1 cellular context compared by ENCODE assay signal in the genomic region with DNA sequence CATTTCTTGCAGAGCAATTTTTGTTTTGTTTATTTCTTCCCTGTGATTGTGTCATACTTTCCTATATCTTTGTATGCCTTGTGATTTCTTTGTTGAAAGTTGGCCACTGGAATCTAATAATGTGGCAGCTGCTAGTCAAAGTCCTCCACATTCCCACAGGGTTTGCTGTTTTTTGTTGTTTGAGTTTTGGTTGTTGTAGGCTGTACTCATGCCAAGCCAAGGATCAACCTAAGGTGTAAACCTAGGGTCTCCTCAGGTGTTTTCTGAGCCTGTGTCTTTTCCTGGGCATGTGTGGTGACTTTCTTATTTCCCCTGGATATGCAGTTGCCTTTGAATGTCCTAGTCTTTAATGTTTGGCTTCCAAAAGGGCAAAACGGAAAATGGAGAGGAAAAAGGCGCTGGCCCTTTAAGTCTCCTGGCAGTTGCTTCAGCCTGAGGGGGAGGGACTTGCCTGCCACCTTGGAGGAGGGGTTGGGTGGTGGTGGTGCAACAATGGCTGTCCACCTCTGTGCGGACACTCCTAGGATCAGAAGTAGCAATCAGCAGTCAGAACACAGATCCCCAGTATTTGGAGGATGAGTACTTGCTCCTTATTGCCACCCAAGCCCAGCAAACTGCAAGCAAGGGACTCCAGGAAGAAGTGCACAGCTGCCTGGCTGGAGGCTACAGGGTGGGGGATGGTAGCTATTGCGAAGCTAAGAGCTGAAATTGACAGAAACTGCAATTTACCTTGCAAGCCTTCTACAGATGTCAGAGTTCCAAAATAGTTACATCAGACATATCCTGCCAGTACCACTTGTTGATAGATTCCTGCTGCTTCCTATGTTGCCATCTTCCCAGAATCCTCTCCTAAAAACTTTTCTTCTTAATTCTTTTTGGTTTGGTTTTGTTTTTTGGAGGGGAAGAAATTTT.
TF ChIP-seq lines count a peak whose summit lies in the region.

No MANE protein-coding gene starts in this region.

TF ChIP-seq in WTC11, 78 proteins besides CTCF, POLR2A, EP300 and RAD21 (continued from another document and continues in another):
- TF ChIP-seq, protein P1, sequence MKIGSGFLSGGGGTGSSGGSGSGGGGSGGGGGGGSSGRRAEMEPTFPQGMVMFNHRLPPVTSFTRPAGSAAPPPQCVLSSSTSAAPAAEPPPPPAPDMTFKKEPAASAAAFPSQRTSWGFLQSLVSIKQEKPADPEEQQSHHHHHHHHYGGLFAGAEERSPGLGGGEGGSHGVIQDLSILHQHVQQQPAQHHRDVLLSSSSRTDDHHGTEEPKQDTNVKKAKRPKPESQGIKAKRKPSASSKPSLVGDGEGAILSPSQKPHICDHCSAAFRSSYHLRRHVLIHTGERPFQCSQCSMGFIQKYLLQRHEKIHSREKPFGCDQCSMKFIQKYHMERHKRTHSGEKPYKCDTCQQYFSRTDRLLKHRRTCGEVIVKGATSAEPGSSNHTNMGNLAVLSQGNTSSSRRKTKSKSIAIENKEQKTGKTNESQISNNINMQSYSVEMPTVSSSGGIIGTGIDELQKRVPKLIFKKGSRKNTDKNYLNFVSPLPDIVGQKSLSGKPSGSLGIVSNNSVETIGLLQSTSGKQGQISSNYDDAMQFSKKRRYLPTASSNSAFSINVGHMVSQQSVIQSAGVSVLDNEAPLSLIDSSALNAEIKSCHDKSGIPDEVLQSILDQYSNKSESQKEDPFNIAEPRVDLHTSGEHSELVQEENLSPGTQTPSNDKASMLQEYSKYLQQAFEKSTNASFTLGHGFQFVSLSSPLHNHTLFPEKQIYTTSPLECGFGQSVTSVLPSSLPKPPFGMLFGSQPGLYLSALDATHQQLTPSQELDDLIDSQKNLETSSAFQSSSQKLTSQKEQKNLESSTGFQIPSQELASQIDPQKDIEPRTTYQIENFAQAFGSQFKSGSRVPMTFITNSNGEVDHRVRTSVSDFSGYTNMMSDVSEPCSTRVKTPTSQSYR (CRISPR knock-in tag; IDR thresholded peaks at IDR 0.05): peak; percentile 80
- TF ChIP-seq, protein P2, sequence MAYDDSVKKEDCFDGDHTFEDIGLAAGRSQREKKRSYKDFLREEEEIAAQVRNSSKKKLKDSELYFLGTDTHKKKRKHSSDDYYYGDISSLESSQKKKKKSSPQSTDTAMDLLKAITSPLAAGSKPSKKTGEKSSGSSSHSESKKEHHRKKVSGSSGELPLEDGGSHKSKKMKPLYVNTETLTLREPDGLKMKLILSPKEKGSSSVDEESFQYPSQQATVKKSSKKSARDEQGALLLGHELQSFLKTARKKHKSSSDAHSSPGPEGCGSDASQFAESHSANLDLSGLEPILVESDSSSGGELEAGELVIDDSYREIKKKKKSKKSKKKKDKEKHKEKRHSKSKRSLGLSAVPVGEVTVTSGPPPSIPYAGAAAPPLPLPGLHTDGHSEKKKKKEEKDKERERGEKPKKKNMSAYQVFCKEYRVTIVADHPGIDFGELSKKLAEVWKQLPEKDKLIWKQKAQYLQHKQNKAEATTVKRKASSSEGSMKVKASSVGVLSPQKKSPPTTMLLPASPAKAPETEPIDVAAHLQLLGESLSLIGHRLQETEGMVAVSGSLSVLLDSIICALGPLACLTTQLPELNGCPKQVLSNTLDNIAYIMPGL (CRISPR knock-in tag; IDR thresholded peaks at IDR 0.05): 0 out of 2 replicates have a peak, but pooled peaks have one; percentile 20
- TF ChIP-seq ETV6 (CRISPR knock-in tag; IDR thresholded peaks at IDR 0.05) (peak; percentile 57; the same call in 1 of the 2 replicates), ZNF396 (CRISPR knock-in tag; IDR thresholded peaks at IDR 0.05; ENCODE audit: borderline replicate concordance) (no peak), CREM (CRISPR knock-in tag; IDR thresholded peaks at IDR 0.05) (no peak), RORB (CRISPR knock-in tag; IDR thresholded peaks at IDR 0.05) (no peak), ZNF416 (CRISPR knock-in tag; IDR thresholded peaks at IDR 0.05) (no peak), FOXJ3 (CRISPR knock-in tag; IDR thresholded peaks at IDR 0.05; ENCODE audit: borderline replicate concordance) (no peak), EMX1 (CRISPR knock-in tag; IDR thresholded peaks at IDR 0.05) (no peak), ATF1 (CRISPR knock-in tag; IDR thresholded peaks at IDR 0.05) (no peak), CREB1 (CRISPR knock-in tag; IDR thresholded peaks at IDR 0.05) (no peak), IRF2 (CRISPR knock-in tag; IDR thresholded peaks at IDR 0.05; ENCODE audit: borderline replicate concordance, low read depth) (no peak), RELA (CRISPR knock-in tag; IDR thresholded peaks at IDR 0.05; ENCODE audit: borderline replicate concordance) (no peak), ZNF317 (CRISPR knock-in tag; IDR thresholded peaks at IDR 0.05; ENCODE audit: borderline replicate concordance, low read depth) (no peak)
- TF ChIP-seq, protein P3, sequence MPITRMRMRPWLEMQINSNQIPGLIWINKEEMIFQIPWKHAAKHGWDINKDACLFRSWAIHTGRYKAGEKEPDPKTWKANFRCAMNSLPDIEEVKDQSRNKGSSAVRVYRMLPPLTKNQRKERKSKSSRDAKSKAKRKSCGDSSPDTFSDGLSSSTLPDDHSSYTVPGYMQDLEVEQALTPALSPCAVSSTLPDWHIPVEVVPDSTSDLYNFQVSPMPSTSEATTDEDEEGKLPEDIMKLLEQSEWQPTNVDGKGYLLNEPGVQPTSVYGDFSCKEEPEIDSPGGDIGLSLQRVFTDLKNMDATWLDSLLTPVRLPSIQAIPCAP (CRISPR knock-in tag; IDR thresholded peaks at IDR 0.05): no peak
- TF ChIP-seq, protein P4, sequence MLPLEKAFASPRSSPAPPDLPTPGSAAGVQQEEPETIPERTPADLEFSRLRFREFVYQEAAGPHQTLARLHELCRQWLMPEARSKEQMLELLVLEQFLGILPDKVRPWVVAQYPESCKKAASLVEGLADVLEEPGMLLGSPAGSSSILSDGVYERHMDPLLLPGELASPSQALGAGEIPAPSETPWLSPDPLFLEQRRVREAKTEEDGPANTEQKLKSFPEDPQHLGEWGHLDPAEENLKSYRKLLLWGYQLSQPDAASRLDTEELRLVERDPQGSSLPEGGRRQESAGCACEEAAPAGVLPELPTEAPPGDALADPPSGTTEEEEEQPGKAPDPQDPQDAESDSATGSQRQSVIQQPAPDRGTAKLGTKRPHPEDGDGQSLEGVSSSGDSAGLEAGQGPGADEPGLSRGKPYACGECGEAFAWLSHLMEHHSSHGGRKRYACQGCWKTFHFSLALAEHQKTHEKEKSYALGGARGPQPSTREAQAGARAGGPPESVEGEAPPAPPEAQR (CRISPR knock-in tag; IDR thresholded peaks at IDR 0.05): no peak
- TF ChIP-seq, protein P5, sequence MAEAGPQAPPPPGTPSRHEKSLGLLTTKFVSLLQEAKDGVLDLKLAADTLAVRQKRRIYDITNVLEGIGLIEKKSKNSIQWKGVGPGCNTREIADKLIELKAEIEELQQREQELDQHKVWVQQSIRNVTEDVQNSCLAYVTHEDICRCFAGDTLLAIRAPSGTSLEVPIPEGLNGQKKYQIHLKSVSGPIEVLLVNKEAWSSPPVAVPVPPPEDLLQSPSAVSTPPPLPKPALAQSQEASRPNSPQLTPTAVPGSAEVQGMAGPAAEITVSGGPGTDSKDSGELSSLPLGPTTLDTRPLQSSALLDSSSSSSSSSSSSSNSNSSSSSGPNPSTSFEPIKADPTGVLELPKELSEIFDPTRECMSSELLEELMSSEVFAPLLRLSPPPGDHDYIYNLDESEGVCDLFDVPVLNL (CRISPR knock-in tag; IDR thresholded peaks at IDR 0.05; ENCODE audit: borderline replicate concordance, low read depth): no peak
- TF ChIP-seq, protein P6, sequence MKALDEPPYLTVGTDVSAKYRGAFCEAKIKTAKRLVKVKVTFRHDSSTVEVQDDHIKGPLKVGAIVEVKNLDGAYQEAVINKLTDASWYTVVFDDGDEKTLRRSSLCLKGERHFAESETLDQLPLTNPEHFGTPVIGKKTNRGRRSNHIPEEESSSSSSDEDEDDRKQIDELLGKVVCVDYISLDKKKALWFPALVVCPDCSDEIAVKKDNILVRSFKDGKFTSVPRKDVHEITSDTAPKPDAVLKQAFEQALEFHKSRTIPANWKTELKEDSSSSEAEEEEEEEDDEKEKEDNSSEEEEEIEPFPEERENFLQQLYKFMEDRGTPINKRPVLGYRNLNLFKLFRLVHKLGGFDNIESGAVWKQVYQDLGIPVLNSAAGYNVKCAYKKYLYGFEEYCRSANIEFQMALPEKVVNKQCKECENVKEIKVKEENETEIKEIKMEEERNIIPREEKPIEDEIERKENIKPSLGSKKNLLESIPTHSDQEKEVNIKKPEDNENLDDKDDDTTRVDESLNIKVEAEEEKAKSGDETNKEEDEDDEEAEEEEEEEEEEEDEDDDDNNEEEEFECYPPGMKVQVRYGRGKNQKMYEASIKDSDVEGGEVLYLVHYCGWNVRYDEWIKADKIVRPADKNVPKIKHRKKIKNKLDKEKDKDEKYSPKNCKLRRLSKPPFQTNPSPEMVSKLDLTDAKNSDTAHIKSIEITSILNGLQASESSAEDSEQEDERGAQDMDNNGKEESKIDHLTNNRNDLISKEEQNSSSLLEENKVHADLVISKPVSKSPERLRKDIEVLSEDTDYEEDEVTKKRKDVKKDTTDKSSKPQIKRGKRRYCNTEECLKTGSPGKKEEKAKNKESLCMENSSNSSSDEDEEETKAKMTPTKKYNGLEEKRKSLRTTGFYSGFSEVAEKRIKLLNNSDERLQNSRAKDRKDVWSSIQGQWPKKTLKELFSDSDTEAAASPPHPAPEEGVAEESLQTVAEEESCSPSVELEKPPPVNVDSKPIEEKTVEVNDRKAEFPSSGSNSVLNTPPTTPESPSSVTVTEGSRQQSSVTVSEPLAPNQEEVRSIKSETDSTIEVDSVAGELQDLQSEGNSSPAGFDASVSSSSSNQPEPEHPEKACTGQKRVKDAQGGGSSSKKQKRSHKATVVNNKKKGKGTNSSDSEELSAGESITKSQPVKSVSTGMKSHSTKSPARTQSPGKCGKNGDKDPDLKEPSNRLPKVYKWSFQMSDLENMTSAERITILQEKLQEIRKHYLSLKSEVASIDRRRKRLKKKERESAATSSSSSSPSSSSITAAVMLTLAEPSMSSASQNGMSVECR (CRISPR knock-in tag; IDR thresholded peaks at IDR 0.05; ENCODE audit: borderline replicate concordance): no peak
- TF ChIP-seq, protein P7, sequence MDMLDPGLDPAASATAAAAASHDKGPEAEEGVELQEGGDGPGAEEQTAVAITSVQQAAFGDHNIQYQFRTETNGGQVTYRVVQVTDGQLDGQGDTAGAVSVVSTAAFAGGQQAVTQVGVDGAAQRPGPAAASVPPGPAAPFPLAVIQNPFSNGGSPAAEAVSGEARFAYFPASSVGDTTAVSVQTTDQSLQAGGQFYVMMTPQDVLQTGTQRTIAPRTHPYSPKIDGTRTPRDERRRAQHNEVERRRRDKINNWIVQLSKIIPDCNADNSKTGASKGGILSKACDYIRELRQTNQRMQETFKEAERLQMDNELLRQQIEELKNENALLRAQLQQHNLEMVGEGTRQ (CRISPR knock-in tag; IDR thresholded peaks at IDR 0.05): no peak
- TF ChIP-seq, protein P8, sequence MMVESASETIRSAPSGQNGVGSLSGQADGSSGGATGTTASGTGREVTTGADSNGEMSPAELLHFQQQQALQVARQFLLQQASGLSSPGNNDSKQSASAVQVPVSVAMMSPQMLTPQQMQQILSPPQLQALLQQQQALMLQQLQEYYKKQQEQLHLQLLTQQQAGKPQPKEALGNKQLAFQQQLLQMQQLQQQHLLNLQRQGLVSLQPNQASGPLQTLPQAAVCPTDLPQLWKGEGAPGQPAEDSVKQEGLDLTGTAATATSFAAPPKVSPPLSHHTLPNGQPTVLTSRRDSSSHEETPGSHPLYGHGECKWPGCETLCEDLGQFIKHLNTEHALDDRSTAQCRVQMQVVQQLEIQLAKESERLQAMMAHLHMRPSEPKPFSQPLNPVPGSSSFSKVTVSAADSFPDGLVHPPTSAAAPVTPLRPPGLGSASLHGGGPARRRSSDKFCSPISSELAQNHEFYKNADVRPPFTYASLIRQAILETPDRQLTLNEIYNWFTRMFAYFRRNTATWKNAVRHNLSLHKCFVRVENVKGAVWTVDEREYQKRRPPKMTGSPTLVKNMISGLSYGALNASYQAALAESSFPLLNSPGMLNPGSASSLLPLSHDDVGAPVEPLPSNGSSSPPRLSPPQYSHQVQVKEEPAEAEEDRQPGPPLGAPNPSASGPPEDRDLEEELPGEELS (CRISPR knock-in tag; IDR thresholded peaks at IDR 0.05): 0 out of 2 replicates have a peak, but pooled peaks have one; percentile 22
- TF ChIP-seq, protein P9, sequence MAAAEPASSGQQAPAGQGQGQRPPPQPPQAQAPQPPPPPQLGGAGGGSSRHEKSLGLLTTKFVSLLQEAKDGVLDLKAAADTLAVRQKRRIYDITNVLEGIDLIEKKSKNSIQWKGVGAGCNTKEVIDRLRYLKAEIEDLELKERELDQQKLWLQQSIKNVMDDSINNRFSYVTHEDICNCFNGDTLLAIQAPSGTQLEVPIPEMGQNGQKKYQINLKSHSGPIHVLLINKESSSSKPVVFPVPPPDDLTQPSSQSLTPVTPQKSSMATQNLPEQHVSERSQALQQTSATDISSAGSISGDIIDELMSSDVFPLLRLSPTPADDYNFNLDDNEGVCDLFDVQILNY (CRISPR knock-in tag; IDR thresholded peaks at IDR 0.05): no peak
- TF ChIP-seq, protein P10, sequence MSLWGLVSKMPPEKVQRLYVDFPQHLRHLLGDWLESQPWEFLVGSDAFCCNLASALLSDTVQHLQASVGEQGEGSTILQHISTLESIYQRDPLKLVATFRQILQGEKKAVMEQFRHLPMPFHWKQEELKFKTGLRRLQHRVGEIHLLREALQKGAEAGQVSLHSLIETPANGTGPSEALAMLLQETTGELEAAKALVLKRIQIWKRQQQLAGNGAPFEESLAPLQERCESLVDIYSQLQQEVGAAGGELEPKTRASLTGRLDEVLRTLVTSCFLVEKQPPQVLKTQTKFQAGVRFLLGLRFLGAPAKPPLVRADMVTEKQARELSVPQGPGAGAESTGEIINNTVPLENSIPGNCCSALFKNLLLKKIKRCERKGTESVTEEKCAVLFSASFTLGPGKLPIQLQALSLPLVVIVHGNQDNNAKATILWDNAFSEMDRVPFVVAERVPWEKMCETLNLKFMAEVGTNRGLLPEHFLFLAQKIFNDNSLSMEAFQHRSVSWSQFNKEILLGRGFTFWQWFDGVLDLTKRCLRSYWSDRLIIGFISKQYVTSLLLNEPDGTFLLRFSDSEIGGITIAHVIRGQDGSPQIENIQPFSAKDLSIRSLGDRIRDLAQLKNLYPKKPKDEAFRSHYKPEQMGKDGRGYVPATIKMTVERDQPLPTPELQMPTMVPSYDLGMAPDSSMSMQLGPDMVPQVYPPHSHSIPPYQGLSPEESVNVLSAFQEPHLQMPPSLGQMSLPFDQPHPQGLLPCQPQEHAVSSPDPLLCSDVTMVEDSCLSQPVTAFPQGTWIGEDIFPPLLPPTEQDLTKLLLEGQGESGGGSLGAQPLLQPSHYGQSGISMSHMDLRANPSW (CRISPR knock-in tag; conservative IDR thresholded peaks at IDR 0.05; ENCODE audit: low read depth): no peak
- TF ChIP-seq, protein P11, sequence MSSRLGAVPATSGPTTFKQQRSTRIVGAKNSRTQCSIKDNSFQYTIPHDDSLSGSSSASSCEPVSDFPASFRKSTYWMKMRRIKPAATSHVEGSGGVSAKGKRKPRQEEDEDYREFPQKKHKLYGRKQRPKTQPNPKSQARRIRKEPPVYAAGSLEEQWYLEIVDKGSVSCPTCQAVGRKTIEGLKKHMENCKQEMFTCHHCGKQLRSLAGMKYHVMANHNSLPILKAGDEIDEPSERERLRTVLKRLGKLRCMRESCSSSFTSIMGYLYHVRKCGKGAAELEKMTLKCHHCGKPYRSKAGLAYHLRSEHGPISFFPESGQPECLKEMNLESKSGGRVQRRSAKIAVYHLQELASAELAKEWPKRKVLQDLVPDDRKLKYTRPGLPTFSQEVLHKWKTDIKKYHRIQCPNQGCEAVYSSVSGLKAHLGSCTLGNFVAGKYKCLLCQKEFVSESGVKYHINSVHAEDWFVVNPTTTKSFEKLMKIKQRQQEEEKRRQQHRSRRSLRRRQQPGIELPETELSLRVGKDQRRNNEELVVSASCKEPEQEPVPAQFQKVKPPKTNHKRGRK (CRISPR knock-in tag; IDR thresholded peaks at IDR 0.05; ENCODE audit: borderline replicate concordance): no peak
